In genomic region chr17:17837380-17837821, GRCh38 we compare ENCODE assay signal across 1 cellular context.
TF ChIP-seq lines count a peak whose summit lies in the region.

No MANE protein-coding gene starts in this region.

TF ChIP-seq in HepG2, 621 proteins besides CTCF, POLR2A, EP300 and RAD21 (continued from another document and continues in another):
- TF ChIP-seq ZNF691 (CRISPR knock-in tag; IDR thresholded peaks at IDR 0.05; ENCODE audit: borderline replicate concordance, low read depth): peak; percentile 35; the same call in 1 of the 2 replicates
- no peak for TF ChIP-seq ZNF335 (CRISPR knock-in tag; IDR thresholded peaks at IDR 0.05)
- TF ChIP-seq ZNF841 (CRISPR knock-in tag; IDR thresholded peaks at IDR 0.05; ENCODE audit: borderline replicate concordance): no peak
- TF ChIP-seq MAX (IDR thresholded peaks at IDR 0.05): peak; percentile 21; the same call in 1 of the 2 replicates
- TF ChIP-seq GPN1 (CRISPR knock-in tag; IDR thresholded peaks at IDR 0.05; ENCODE audit: borderline replicate concordance): no peak
- TF ChIP-seq SALL1 (CRISPR knock-in tag; IDR thresholded peaks at IDR 0.05): peak; percentile 11; the same call in 1 of the 2 replicates
- no peak for TF ChIP-seq AKNA (CRISPR knock-in tag; IDR thresholded peaks at IDR 0.05; ENCODE audit: borderline replicate concordance)
- TF ChIP-seq CREM (IDR thresholded peaks at IDR 0.05): no peak; the same call in 1 of the 2 replicates
- no peak for TF ChIP-seq CREM (CRISPR knock-in tag; IDR thresholded peaks at IDR 0.05)
- TF ChIP-seq HMG20A (CRISPR knock-in tag; IDR thresholded peaks at IDR 0.05; ENCODE audit: borderline replicate concordance): no peak
- TF ChIP-seq FUBP1 (CRISPR knock-in tag; IDR thresholded peaks at IDR 0.05; ENCODE audit: borderline replicate concordance): no peak
- TF ChIP-seq ISX (CRISPR knock-in tag; conservative IDR thresholded peaks at IDR 0.05): no peak
- no peak for TF ChIP-seq FOXA1 (IDR thresholded peaks at IDR 0.05)
- TF ChIP-seq FOXA1 (CRISPR knock-in tag; IDR thresholded peaks at IDR 0.05): no peak
- TF ChIP-seq YEATS4 (CRISPR knock-in tag; IDR thresholded peaks at IDR 0.05; ENCODE audit: borderline replicate concordance): no peak; the same call in 1 of the 2 replicates
- no peak for TF ChIP-seq MATR3 (CRISPR knock-in tag; IDR thresholded peaks at IDR 0.05)
- TF ChIP-seq ZNF766 (CRISPR knock-in tag; IDR thresholded peaks at IDR 0.05; ENCODE audit: borderline replicate concordance): peak; percentile 73; the same call in 1 of the 2 replicates
- no peak for TF ChIP-seq GLMP (CRISPR knock-in tag; IDR thresholded peaks at IDR 0.05; ENCODE audit: borderline replicate concordance)
- TF ChIP-seq RFX5 (IDR thresholded peaks at IDR 0.05; ENCODE audit: low read depth, low read length): no peak
- TF ChIP-seq ZNF879 (CRISPR knock-in tag; IDR thresholded peaks at IDR 0.05): no peak
- TF ChIP-seq REST (IDR thresholded peaks at IDR 0.05; ENCODE audit: borderline replicate concordance in 1 of 2, low read depth in 1 of 2, low read length in 2 of 2): no peak
- no peak for TF ChIP-seq CHCHD3 (CRISPR knock-in tag; IDR thresholded peaks at IDR 0.05)
- no peak for TF ChIP-seq ZNF256 (CRISPR knock-in tag; conservative IDR thresholded peaks at IDR 0.05)
- TF ChIP-seq RNF2 (conservative IDR thresholded peaks at IDR 0.05; ENCODE audit: low read depth): no peak
- TF ChIP-seq MLLT10 (CRISPR knock-in tag; IDR thresholded peaks at IDR 0.05): no peak
- TF ChIP-seq ATF6 (CRISPR knock-in tag; conservative IDR thresholded peaks at IDR 0.05): no peak
- no peak for TF ChIP-seq FOXM1 (CRISPR knock-in tag; IDR thresholded peaks at IDR 0.05)
- no peak for TF ChIP-seq DBP (CRISPR knock-in tag; IDR thresholded peaks at IDR 0.05; ENCODE audit: not compliant biosample characterization)
- no peak for TF ChIP-seq NFAT5 (CRISPR knock-in tag; IDR thresholded peaks at IDR 0.05)
- no peak for TF ChIP-seq FOXC1 (CRISPR knock-in tag; IDR thresholded peaks at IDR 0.05; ENCODE audit: borderline replicate concordance)
- no peak for TF ChIP-seq BCL3 (CRISPR knock-in tag; IDR thresholded peaks at IDR 0.05)
- 0 out of 2 replicates have a peak, but pooled peaks have one; percentile 77 for TF ChIP-seq THAP8 (CRISPR knock-in tag; IDR thresholded peaks at IDR 0.05; ENCODE audit: borderline replicate concordance)
- TF ChIP-seq NAIF1 (CRISPR knock-in tag; IDR thresholded peaks at IDR 0.05; ENCODE audit: borderline replicate concordance): no peak; the same call in 1 of the 2 replicates
- TF ChIP-seq ETV6 (CRISPR knock-in tag; conservative IDR thresholded peaks at IDR 0.05): no peak
